Comparison of ENCODE assay signal across 8 cellular contexts in genomic region chr12:3135522-3136461, GRCh38. TPM values are rescaled to one million over a fixed set of nuclear protein-coding genes. Genes with fewer than 3 reads are reported as not detected.
DNase-seq lines count a peak whose midpoint lies in the region; ATAC-seq and TF ChIP-seq lines count a peak whose summit lies in the region.

No MANE protein-coding gene starts in this region.

- H3K4me3 ChIP-seq in trophoblast cell (ENCODE audit: low read depth, low read length) = no peak overlapping the region

- H4K91ac ChIP-seq in trophoblast cell (ENCODE audit: low read depth, low read length) = no peak overlapping the region

- peaks cover 43% of the 10 kb centered on the region for H3K27me3 Mint-ChIP-seq in activated naive CD4-positive, alpha-beta T cell treated with anti-CD3 and anti-CD28 coated beads for 36 hours (ENCODE audit: low read depth)

- peaks cover 3% of the 10 kb centered on the region for H3K9me3 ChIP-seq in trophoblast cell (ENCODE audit: insufficient read depth, low read depth, low read length)

- H3K27me3 ChIP-seq in trophoblast cell (ENCODE audit: insufficient read depth, low read length) = no peaks in the 10 kb centered on the region

- no peak overlapping the region for H2BK120ac ChIP-seq in trophoblast cell (ENCODE audit: insufficient read depth, low read length, poor library complexity)

- H3K14ac ChIP-seq in trophoblast cell (ENCODE audit: low read length) = no peak overlapping the region

- H3K27ac Mint-ChIP-seq in activated naive CD4-positive, alpha-beta T cell treated with anti-CD3 and anti-CD28 coated beads for 36 hours = no peak overlapping the region

- no peak overlapping the region for H4K8ac ChIP-seq in trophoblast cell (ENCODE audit: low read depth, low read length)

- no peak overlapping the region for H2BK5ac ChIP-seq in trophoblast cell (ENCODE audit: low read depth, low read length, poor library complexity)

- peak; percentile 96 for TF ChIP-seq RAD21 in Ishikawa (IDR thresholded peaks at IDR 0.05; ENCODE audit: low read depth)

- H3K4me3 Mint-ChIP-seq in activated naive CD4-positive, alpha-beta T cell treated with anti-CD3 and anti-CD28 coated beads for 36 hours = no peak overlapping the region

- WGBS in trophoblast cell (ENCODE audit: extremely low coverage, insufficient coverage, insufficient read length) = no CpG with 5 or more reads among the region's 19 CpGs

- H3K9me3 Mint-ChIP-seq in activated naive CD4-positive, alpha-beta T cell treated with anti-CD3 and anti-CD28 coated beads for 36 hours = no peaks in the 10 kb centered on the region

- H2AK5ac ChIP-seq in trophoblast cell (ENCODE audit: low read length) = no peak overlapping the region

- H3K4me1 Mint-ChIP-seq in activated naive CD4-positive, alpha-beta T cell treated with anti-CD3 and anti-CD28 coated beads for 36 hours (ENCODE audit: low read depth) = peaks cover 2% of the 10 kb centered on the region

- no peaks in the 10 kb centered on the region for H3K36me3 Mint-ChIP-seq in activated naive CD4-positive, alpha-beta T cell treated with anti-CD3 and anti-CD28 coated beads for 36 hours (ENCODE audit: low read depth)

- no peaks in the 10 kb centered on the region for H3K36me3 ChIP-seq in trophoblast cell (ENCODE audit: control insufficient read depth in 1 of 2, insufficient read depth in 2 of 2, low read length in 2 of 2)

- intact Hi-C loops in activated naive CD4-positive, alpha-beta T cell treated with anti-CD3 and anti-CD28 coated beads for 36 hours (cut with micrococcal nuclease) = loop anchor here (1.0 to 5.0 kb wide), 3 partner anchors 63 to 140 kb away; no protein-coding TSS in a partner anchor
- intact Hi-C loops in head of caudate nucleus (cut with DNase I) = loop anchor here (5.0 kb wide), 1 partner anchor 137 kb away; no protein-coding TSS in a partner anchor

- no peak overlapping the region for H3K4me2 ChIP-seq in trophoblast cell (ENCODE audit: low read length)

- H2AFZ ChIP-seq in trophoblast cell (ENCODE audit: insufficient read depth, low read length, poor library complexity) = no peak overlapping the region

- H3K79me1 ChIP-seq in trophoblast cell (ENCODE audit: low read length) = no peaks in the 10 kb centered on the region

- DNase-seq in DMS79 treated with DMSO at 0.1 percent for 48 hours (lab: John Stamatoyannopoulos, UW) (peak; percentile 79), OCI-M1 (lab: John Stamatoyannopoulos, UW) (peak; percentile 78), head of caudate nucleus (peak in 34 of 42 donors; percentile 15 to 80 (median 48)), trophoblast cell (peak; percentile 38 to 77)
- peak; percentile 48 for DNase-seq in activated naive CD4-positive, alpha-beta T cell treated with anti-CD3 and anti-CD28 coated beads for 36 hours

- no peak overlapping the region for H2BK12ac ChIP-seq in trophoblast cell (ENCODE audit: low read length)

- peaks cover 0 to 6% of the 10 kb centered on the region in 2 experiments for H3K4me1 ChIP-seq in trophoblast cell (ENCODE audit: control insufficient read depth in 1 of 2, insufficient read depth in 2 of 2, low read length in 2 of 2)

- CTCF ChIA-PET in activated naive CD4-positive, alpha-beta T cell treated with anti-CD3 and anti-CD28 coated beads for 36 hours (lab: Charles Lee) = interaction anchor here (0.8 to 10.5 kb wide), 11 partner anchors 9 to 1554 kb away, joined by 3 to 84 read pairs (median 5); no protein-coding TSS in a partner anchor

- ATAC-seq in GM19463 (IDR thresholded peaks at IDR 0.05; ENCODE audit: unreplicated experiment) (no peak), HG03097 (IDR thresholded peaks at IDR 0.05; ENCODE audit: low FRiP score, unreplicated experiment) (no peak)

- H3K79me2 ChIP-seq in trophoblast cell (ENCODE audit: control insufficient read depth, insufficient read depth, low read length, poor library complexity) = no peaks in the 10 kb centered on the region

- no peak overlapping the region for H3K4ac ChIP-seq in trophoblast cell (ENCODE audit: low read depth, low read length)

- no peak overlapping the region for H4K12ac ChIP-seq in trophoblast cell (ENCODE audit: low read depth, low read length)

- no peak overlapping the region for H3K18ac ChIP-seq in trophoblast cell (ENCODE audit: low read length)

- no peak overlapping the region for H3K27ac ChIP-seq in trophoblast cell (ENCODE audit: low read depth, low read length)

- H3K23ac ChIP-seq in trophoblast cell (ENCODE audit: low read length) = no peak overlapping the region

- no peak overlapping the region for H3K9ac ChIP-seq in trophoblast cell (ENCODE audit: low read length)

- TF ChIP-seq EP300 in Ishikawa (IDR thresholded peaks at IDR 0.05; ENCODE audit: borderline replicate concordance) = no peak

TF ChIP-seq in Ishikawa, 13 proteins besides CTCF, POLR2A, EP300 and RAD21:
- TF ChIP-seq ZBTB7A (IDR thresholded peaks at IDR 0.05; ENCODE audit: low read depth) = no peak

RNA-seq across cellular contexts. Expression of gene TSPAN9, which starts 58.6 kb away (rescaled TPM):
- under 1 TPM; 0.72 to 0.91 TPM for total RNA-seq in activated naive CD4-positive, alpha-beta T cell treated with anti-CD3 and anti-CD28 coated beads for 36 hours
- 29.4 and 31.7 TPM in 2 replicates for polyA plus RNA-seq in trophoblast cell (2013)
